ENCODE assay signal across 8 cellular contexts in the genomic region with DNA sequence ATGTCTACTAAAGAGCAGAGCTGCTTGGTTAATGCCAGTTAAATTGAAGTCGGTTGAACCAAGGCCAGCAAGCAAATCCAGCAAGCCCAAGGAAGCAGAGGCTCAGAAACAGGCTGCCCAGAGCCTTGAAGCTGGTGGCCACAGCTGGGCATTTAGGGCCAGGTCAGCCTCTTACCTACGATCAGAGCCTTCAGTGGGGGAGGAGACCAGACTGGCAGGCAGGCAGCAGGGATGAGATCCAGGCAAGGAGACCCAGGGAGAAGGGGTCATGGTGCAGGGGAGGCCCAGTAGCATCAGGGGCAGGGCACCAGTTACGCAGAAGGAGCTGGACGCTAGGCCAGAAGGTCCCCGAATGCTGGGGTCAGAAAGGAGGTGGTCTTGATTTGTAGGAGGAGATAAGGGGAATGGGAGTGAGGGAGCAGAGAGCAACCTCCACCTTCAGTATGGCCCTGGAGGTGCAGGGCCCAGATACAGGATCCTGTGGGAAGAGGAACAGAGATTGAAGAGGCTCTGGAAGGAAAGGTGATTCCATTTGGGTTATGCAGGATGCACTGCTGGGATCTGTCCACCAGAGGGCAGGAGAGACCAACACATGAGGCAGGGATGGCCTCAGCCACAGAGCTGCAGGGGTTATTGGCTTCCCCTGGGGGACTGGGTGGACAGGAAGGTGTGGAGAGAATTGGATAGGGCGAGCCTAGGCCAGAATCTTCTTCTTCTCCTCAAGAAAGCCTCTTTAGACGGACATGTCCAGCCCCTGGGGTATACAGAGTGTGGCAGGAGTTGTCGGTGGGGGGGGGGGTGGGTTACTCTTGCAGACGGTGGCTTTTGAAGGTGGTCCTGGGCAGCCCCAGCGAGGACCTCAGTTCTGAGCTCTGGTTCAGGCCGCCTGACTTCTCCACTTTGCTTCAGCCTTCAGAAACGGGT.
DNase-seq lines count a peak whose midpoint lies in the region; ATAC-seq, FAIRE-seq and TF ChIP-seq lines count a peak whose summit lies in the region.

No MANE protein-coding gene starts in this region.

- H3K4me3 Mint-ChIP-seq in astrocyte (ENCODE audit: unreplicated experiment) = no peak overlapping the region

- no peaks in the 10 kb centered on the region for H3K36me3 ChIP-seq in astrocyte (ENCODE audit: insufficient read depth, low read length)
- no peaks in the 10 kb centered on the region for H3K36me3 ChIP-seq in smooth muscle cell (ENCODE audit: low read depth)

- peak; percentile 99 for TF ChIP-seq CTCF in AG10803 (conservative IDR thresholded peaks at IDR 0.05; ENCODE audit: low read length)
- peak; percentile 97 for TF ChIP-seq CTCF in astrocyte (IDR thresholded peaks at IDR 0.05; ENCODE audit: insufficient read depth, low read depth, low read length)
- peak; percentile 98 for TF ChIP-seq CTCF in smooth muscle cell (IDR thresholded peaks at IDR 0.05; ENCODE audit: borderline replicate concordance, insufficient read depth, poor library complexity, severe bottlenecking)

- H3K4me1 Mint-ChIP-seq in astrocyte (ENCODE audit: low read depth, unreplicated experiment) = no peaks in the 10 kb centered on the region

- H3K9ac ChIP-seq in astrocyte (ENCODE audit: low read length) (no peak overlapping the region), smooth muscle cell (ENCODE audit: low read depth) (no peak overlapping the region)

- H3K4me2 ChIP-seq in astrocyte (ENCODE audit: low read length) = no peak overlapping the region
- no peak overlapping the region for H3K4me2 ChIP-seq in smooth muscle cell

- H3K79me2 ChIP-seq in astrocyte (ENCODE audit: insufficient read depth, low read length) (no peaks in the 10 kb centered on the region), smooth muscle cell (ENCODE audit: low read depth) (no peaks in the 10 kb centered on the region)

- H3K9me3 ChIP-seq in astrocyte (ENCODE audit: insufficient read depth, low read depth, low read length) (no peaks in the 10 kb centered on the region), smooth muscle cell (replicated peaks; ENCODE audit: low read depth) (no peaks in the 10 kb centered on the region)

- H3K27ac ChIP-seq in astrocyte (ENCODE audit: low read depth, low read length) (no peak overlapping the region), smooth muscle cell (ENCODE audit: low read depth) (no peak overlapping the region)

- no peak overlapping the region for H3K27ac Mint-ChIP-seq in astrocyte (ENCODE audit: unreplicated experiment)

- H3K4me1 ChIP-seq in astrocyte (ENCODE audit: insufficient read depth, low read length) (no peaks in the 10 kb centered on the region), smooth muscle cell (ENCODE audit: low read depth) (no peaks in the 10 kb centered on the region)

- H3K4me3 ChIP-seq in AG10803 (ENCODE audit: low read length) (no peak overlapping the region), astrocyte (ENCODE audit: insufficient read depth, low read depth, low read length) (no peak overlapping the region), smooth muscle cell (no peak overlapping the region)

- H4K20me1 ChIP-seq in astrocyte (ENCODE audit: insufficient read depth, low read length) (no peaks in the 10 kb centered on the region), smooth muscle cell (ENCODE audit: low read depth) (no peaks in the 10 kb centered on the region)

- H3K36me3 Mint-ChIP-seq in astrocyte (ENCODE audit: low read depth, unreplicated experiment) = peaks cover 2% of the 10 kb centered on the region

- H3K27me3 Mint-ChIP-seq in astrocyte (ENCODE audit: low read depth, unreplicated experiment) = peaks cover 68% of the 10 kb centered on the region

- ATAC-seq in GM18511 (IDR thresholded peaks at IDR 0.05; ENCODE audit: unreplicated experiment) (peak; percentile 67), GM19023 (IDR thresholded peaks at IDR 0.05; ENCODE audit: unreplicated experiment) (no peak)

- WGBS in smooth muscle cell (ENCODE audit: low lambda C conversion rate) = 68% methylated on average over 12 of the region's 12 CpGs

- H2AFZ ChIP-seq in astrocyte (ENCODE audit: low read depth, low read length) (no peak overlapping the region), smooth muscle cell (ENCODE audit: low read depth) (no peak overlapping the region)

- peak; percentile 63 for FAIRE-seq in astrocyte (lab: Jason Lieb, UNC)

- H3K9me3 Mint-ChIP-seq in astrocyte (ENCODE audit: unreplicated experiment) = no peaks in the 10 kb centered on the region

- H3K27me3 ChIP-seq in astrocyte (ENCODE audit: insufficient read depth, low read length) = peaks cover 27% of the 10 kb centered on the region
- H3K27me3 ChIP-seq in smooth muscle cell (ENCODE audit: low read depth) = peaks cover 15% of the 10 kb centered on the region

- H3F3A ChIP-seq in smooth muscle cell (ENCODE audit: low read depth) = no peaks in the 10 kb centered on the region

- DNase-seq in AG10803 (ENCODE audit: low read depth) (peak; percentile 43), MV-4-11 (lab: John Stamatoyannopoulos, UW) (peak; percentile 14), T-helper 2 cell (peak in 4 of 5 experiments; percentile 22 to 35 (median 26)), astrocyte (ENCODE audit: low read depth) (peak; percentile 9), hippocampal formation (lab: John Stamatoyannopoulos, UW) (peak; percentile 9 to 41), smooth muscle cell (lab: John Stamatoyannopoulos, UW; ENCODE audit: unreplicated experiment) (peak; percentile 29)
